In the genomic region with DNA sequence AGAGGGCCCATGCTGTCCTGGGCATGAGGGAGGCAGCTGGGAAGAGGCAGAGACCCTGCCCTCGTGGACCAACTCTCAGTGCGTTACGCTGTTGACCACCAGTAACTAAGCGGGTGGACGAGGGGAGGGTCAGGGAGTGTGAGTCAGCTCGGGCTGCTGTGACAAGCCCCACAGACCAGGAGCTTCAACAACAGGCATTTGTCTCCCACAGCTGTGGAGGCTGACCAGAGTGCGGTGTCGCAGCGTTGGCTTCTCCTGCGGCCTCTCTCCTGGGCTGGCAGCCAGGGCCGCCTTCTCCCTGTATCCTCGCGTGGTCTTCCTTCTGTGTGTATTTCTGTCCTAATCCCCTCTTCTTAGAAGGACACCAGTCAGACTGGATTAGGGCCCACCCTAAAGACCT, we compare ENCODE assay signal across 1 cellular context.
TF ChIP-seq lines count a peak whose summit lies in the region.

No MANE protein-coding gene starts in this region.

TF ChIP-seq in H1, 55 proteins besides CTCF, POLR2A, EP300 and RAD21:
- TF ChIP-seq SAP30 (IDR thresholded peaks at IDR 0.05; ENCODE audit: insufficient read depth, insufficient replicate concordance, low read length), result no peak
- 0 out of 2 replicates have a peak, but pooled peaks have one; percentile 12 for TF ChIP-seq SUZ12 (IDR thresholded peaks at IDR 0.05; ENCODE audit: low read length)
- no peak for TF ChIP-seq ZNF274 (IDR thresholded peaks at IDR 0.05; ENCODE audit: borderline replicate concordance, extremely low read depth, low read length)
- no peak for TF ChIP-seq NANOG (IDR thresholded peaks at IDR 0.05; ENCODE audit: insufficient read depth, low read depth, low read length, poor library complexity, severe bottlenecking)
- TF ChIP-seq BRCA1 (IDR thresholded peaks at IDR 0.05; ENCODE audit: low read depth, low read length), result no peak
